8 cellular contexts compared by ENCODE assay signal in the genomic region with DNA sequence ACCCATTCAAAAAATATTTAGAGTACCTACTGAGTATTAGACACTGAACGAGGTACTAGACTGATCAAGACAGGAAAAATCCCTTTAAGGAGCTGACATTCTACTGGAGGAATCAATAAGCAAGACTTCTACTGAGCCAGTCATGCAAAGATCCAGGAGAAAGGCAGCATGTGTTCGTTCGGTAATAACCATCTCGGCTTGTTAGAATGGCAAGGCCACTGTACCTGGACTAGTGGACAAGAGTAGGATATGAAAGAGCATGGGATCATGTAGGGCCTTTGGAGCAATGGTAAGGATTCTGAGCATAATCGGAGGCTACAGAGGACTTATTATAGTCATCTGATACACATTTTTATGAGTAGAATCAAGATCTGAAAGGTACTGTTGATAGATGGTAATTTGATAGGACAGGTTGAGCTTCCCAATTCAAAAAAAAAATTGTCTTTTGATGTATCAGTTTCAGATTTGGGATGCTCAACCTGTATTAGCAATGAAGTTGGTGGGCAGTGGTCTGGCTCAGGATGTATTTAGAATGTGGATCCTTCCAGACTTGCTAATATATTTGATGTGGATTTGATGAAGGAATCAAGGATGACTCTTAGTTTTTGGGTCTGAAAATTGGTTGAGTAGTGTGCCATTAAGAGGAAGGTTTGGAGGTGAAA. TPM values are rescaled to one million over a fixed set of nuclear protein-coding genes. Genes with fewer than 3 reads are reported as not detected.
A peak's percentile ranks its signal among the peaks of the same experiment; 100 is the strongest.
DNase-seq lines count a peak whose midpoint lies in the region; ATAC-seq and TF ChIP-seq lines count a peak whose summit lies in the region.

No MANE protein-coding gene starts in this region.

- H3K4me1 ChIP-seq in transverse colon (peaks cover 27 to 70% (median 45%) of the 10 kb centered on the region in 4 donors), mucosa of descending colon (ENCODE audit: low read depth) (peaks cover 36% of the 10 kb centered on the region)

- no peaks in the 10 kb centered on the region for H3K9me2 ChIP-seq in SU-DHL-6 (replicated peaks; ENCODE audit: insufficient read depth, low read length)

- H3K27ac ChIP-seq in SU-DHL-6 (ENCODE audit: low read depth, low read length) (peak overlapping the region; percentile 94), transverse colon (peak overlapping the region; percentile 98 to 100 (median 99))

- H3K9me3 Mint-ChIP-seq in activated naive CD4-positive, alpha-beta T cell treated with anti-CD3 and anti-CD28 coated beads, Interleukin-2, amount 10 ng/mL, durations not matched to agents 7 days and 5 days: no peaks in the 10 kb centered on the region
- H3K9me3 Mint-ChIP-seq in glutamatergic neuron (ENCODE audit: unreplicated experiment): peaks cover 18% of the 10 kb centered on the region

- WGBS in transverse colon (ENCODE audit: low coverage in 1 of 2), 2 donors: 56 to 70% methylated on average over 5 of the region's 5 CpGs

- no peaks in the 10 kb centered on the region for H4K20me1 ChIP-seq in SU-DHL-6 (ENCODE audit: low read depth, low read length)

- peak overlapping the region; percentile 87 for H3K4me3 Mint-ChIP-seq in activated naive CD4-positive, alpha-beta T cell treated with anti-CD3 and anti-CD28 coated beads, Interleukin-2, amount 10 ng/mL, durations not matched to agents 7 days and 5 days
- H3K4me3 Mint-ChIP-seq in glutamatergic neuron (ENCODE audit: unreplicated experiment): peak overlapping the region; percentile 98

- H2AFZ ChIP-seq in SU-DHL-6 (ENCODE audit: low read depth, low read length, severe bottlenecking): no peak overlapping the region

- DNase-seq in activated naive CD4-positive, alpha-beta T cell treated with anti-CD3 and anti-CD28 coated beads, Interleukin-2, amount 10 ng/mL, durations not matched to agents 7 days and 5 days: no peak
- DNase-seq in activated naive CD4-positive, alpha-beta T cell (lab: John Stamatoyannopoulos, UW): no peak
- DNase-seq in glutamatergic neuron (no peak), transverse colon (no peak), mucosa of descending colon (no peak)

- H3K4me1 Mint-ChIP-seq in activated naive CD4-positive, alpha-beta T cell treated with anti-CD3 and anti-CD28 coated beads, Interleukin-2, amount 10 ng/mL, durations not matched to agents 7 days and 5 days: peaks cover 65% of the 10 kb centered on the region
- H3K4me1 Mint-ChIP-seq in glutamatergic neuron (ENCODE audit: low read depth, unreplicated experiment): peaks cover 22% of the 10 kb centered on the region

- H3K27me3 Mint-ChIP-seq in activated naive CD4-positive, alpha-beta T cell treated with anti-CD3 and anti-CD28 coated beads, Interleukin-2, amount 10 ng/mL, durations not matched to agents 7 days and 5 days: no peaks in the 10 kb centered on the region
- H3K27me3 Mint-ChIP-seq in glutamatergic neuron (ENCODE audit: unreplicated experiment): peaks cover 12% of the 10 kb centered on the region

- in situ Hi-C loops in transverse colon (cut with MboI; ENCODE audit: low pct_ligation_motif_present in 1 of 4, low pct_unique_long_range_greater_than_20kb in 1 of 4, low sequenced_read_pairs in 3 of 4): loop anchor here in 1 of 4 donors (10.0 kb wide), 1 partner anchor 137 kb away; no protein-coding TSS in a partner anchor

- peak overlapping the region; percentile 97 for H3K4me2 ChIP-seq in SU-DHL-6 (ENCODE audit: low read depth, low read length, poor library complexity, severe bottlenecking)

- TF ChIP-seq CTCF in SU-DHL-6 (IDR thresholded peaks at IDR 0.05; ENCODE audit: insufficient read depth, low read length, poor library complexity, severe bottlenecking): no peak
- no peak for TF ChIP-seq CTCF in glutamatergic neuron (IDR thresholded peaks at IDR 0.05; ENCODE audit: partially characterized antibody, unreplicated experiment)
- no peak for TF ChIP-seq CTCF in transverse colon (IDR thresholded peaks at IDR 0.05)
- no peak for TF ChIP-seq CTCF in mucosa of descending colon (IDR thresholded peaks at IDR 0.05)

- H3K36me3 Mint-ChIP-seq in activated naive CD4-positive, alpha-beta T cell treated with anti-CD3 and anti-CD28 coated beads, Interleukin-2, amount 10 ng/mL, durations not matched to agents 7 days and 5 days: peaks cover 53% of the 10 kb centered on the region
- H3K36me3 Mint-ChIP-seq in glutamatergic neuron (ENCODE audit: unreplicated experiment): no peaks in the 10 kb centered on the region

- H3K79me2 ChIP-seq in SU-DHL-6 (ENCODE audit: insufficient read depth, low read length): peaks cover 59% of the 10 kb centered on the region

- peaks cover 78% of the 10 kb centered on the region for H3F3A ChIP-seq in SU-DHL-6 (ENCODE audit: insufficient read depth)

- H3K27me3 ChIP-seq in SU-DHL-6 (ENCODE audit: low read length) (no peaks in the 10 kb centered on the region), transverse colon (no peaks in the 10 kb centered on the region)

- TF ChIP-seq POLR2A in transverse colon (IDR thresholded peaks at IDR 0.05): no peak

- H3K4me3 ChIP-seq in SU-DHL-6 (ENCODE audit: insufficient read depth, low read length, poor library complexity, severe bottlenecking) (peak overlapping the region; percentile 98), transverse colon (peak overlapping the region in 1 of 4 donors; percentile 63), mucosa of descending colon (no peak overlapping the region)

- peak overlapping the region; percentile 65 for H3K27ac Mint-ChIP-seq in activated naive CD4-positive, alpha-beta T cell treated with anti-CD3 and anti-CD28 coated beads, Interleukin-2, amount 10 ng/mL, durations not matched to agents 7 days and 5 days
- H3K27ac Mint-ChIP-seq in glutamatergic neuron (ENCODE audit: unreplicated experiment): peak overlapping the region; percentile 48

- intact Hi-C loops in transverse colon (cut with DNase I; ENCODE audit: low total_unique reads): no loop called here
- intact Hi-C loops in mucosa of descending colon (cut with DNase I, micrococcal nuclease): no loop called here

- no peak for ATAC-seq in GM21423 (IDR thresholded peaks at IDR 0.05; ENCODE audit: unreplicated experiment)
- ATAC-seq in mucosa of descending colon: no peak
- no peak for ATAC-seq in GM21576 (IDR thresholded peaks at IDR 0.05; ENCODE audit: unreplicated experiment)

- H3K9me3 ChIP-seq in SU-DHL-6 (ENCODE audit: insufficient read depth, low read length): no peaks in the 10 kb centered on the region
- no peaks in the 10 kb centered on the region for H3K9me3 ChIP-seq in transverse colon
- no peaks in the 10 kb centered on the region for H3K9me3 ChIP-seq in mucosa of descending colon

- H3K36me3 ChIP-seq in SU-DHL-6 (ENCODE audit: low read length) (peaks cover 15% of the 10 kb centered on the region), transverse colon (peaks cover 0 to 15% (median 3%) of the 10 kb centered on the region in 4 donors), mucosa of descending colon (ENCODE audit: low read depth) (peaks cover 4% of the 10 kb centered on the region)

- H3K9ac ChIP-seq in SU-DHL-6 (ENCODE audit: low read length): peak overlapping the region; percentile 98

- CTCF ChIA-PET in activated naive CD4-positive, alpha-beta T cell treated with anti-CD3 and anti-CD28 coated beads, Interleukin-2, amount 10 ng/mL, durations not matched to agents 7 days and 5 days (lab: Charles Lee): interaction anchor here (1.3 kb wide), 1 partner anchor 36 kb away, joined by 4 read pairs; no protein-coding TSS in a partner anchor

- TF ChIP-seq EP300 in transverse colon (IDR thresholded peaks at IDR 0.05; ENCODE audit: low read depth): no peak

RNA-seq across cellular contexts. Expression of gene COX20, which starts 2.3 kb away (rescaled TPM):
- total RNA-seq in glutamatergic neuron (ENCODE audit: unreplicated experiment) (35.3 TPM), transverse colon (10 to 100 TPM in 3 of 4 donors, 1 to 10 TPM in 1; 6.0 to 41.3 (median 32.3) TPM), mucosa of descending colon (10 to 100 TPM; 18.9 to 37.7 (median 32.3) TPM)

RNA-seq across cellular contexts. Expression of gene HNRNPU, which starts 26.6 kb away (rescaled TPM):
- total RNA-seq in glutamatergic neuron (ENCODE audit: unreplicated experiment) (427 TPM), transverse colon (100 to 1,000 TPM; 223 to 364 (median 237) TPM), mucosa of descending colon (100 to 1,000 TPM; 197 to 281 (median 260) TPM)
